Comparison of ENCODE assay signal across 22 cellular contexts in genomic region chr13:21113851-21114306, GRCh38. TPM values are rescaled to one million over a fixed set of nuclear protein-coding genes. Genes with fewer than 3 reads are reported as not detected.
DNase-seq lines count a peak whose midpoint lies in the region; ATAC-seq, FAIRE-seq and TF ChIP-seq lines count a peak whose summit lies in the region.
"Had no signal": no experiment of that assay in that cellular context is flagged by ENCODE, and none has a peak within 500 bp of the region (broad histone marks: within the 10 kb centered on the region; RNA-seq: fewer than 3 reads in every experiment).

No MANE protein-coding gene starts in this region.

- H3K9me3 ChIP-seq in K562 (replicated peaks; ENCODE audit: control insufficient read depth, insufficient read depth, low read depth, low read length): no peaks in the 10 kb centered on the region
- H3K9me3 ChIP-seq: A549, Caco-2 had no signal

- intact Hi-C loops in K562 (cut with micrococcal nuclease): no loop called here

- H3K36me3 ChIP-seq in K562 (ENCODE audit: control insufficient read depth, insufficient read depth, low read length): no peaks in the 10 kb centered on the region

- FAIRE-seq in K562 (lab: Jason Lieb, UNC): no peak
- FAIRE-seq: A549, D721Med, GM12892, GM18507, H54 had no signal

- H4K20me1 ChIP-seq in K562 (replicated peaks; ENCODE audit: control insufficient read depth, insufficient read depth, low read length): no peaks in the 10 kb centered on the region

- H3K27me3 ChIP-seq in K562 (ENCODE audit: control insufficient read depth in 2 of 2, insufficient read depth in 2 of 2, low read length in 2 of 2): no peaks in the 10 kb centered on the region

- no peak for TF ChIP-seq POLR2A in K562 (conservative IDR thresholded peaks at IDR 0.05)

- WGBS in K562 (ENCODE audit: insufficient coverage, low coverage, missing lambda C conversion rate): 49% methylated on average over 11 of the region's 13 CpGs

- no peaks in the 10 kb centered on the region for H3K79me2 ChIP-seq in K562 (ENCODE audit: control insufficient read depth, insufficient read depth, low read length)

- peak; percentile 27 for DNase-seq in activated effector memory CD4-positive, alpha-beta T cell treated with anti-CD3 and anti-CD28 coated beads, Interleukin-2, amount 50 U/mL, for 16 hours
- DNase-seq in activated effector memory CD4-positive, alpha-beta T cell treated with Interleukin-2 at 50 U/mL for 16 hours: no peak
- no peak for DNase-seq in K562 (ENCODE audit: extremely low read depth in 1 of 4, low spot score in 3 of 4)
- DNase-seq in left kidney (ENCODE audit: low read depth, low spot score): peak; percentile 58
- no peak for DNase-seq in GM20000 (ENCODE audit: low spot score)
- DNase-seq in NCI-H226: no peak
- DNase-seq: AML-193; Caco-2; CD4-positive, alpha-beta T cell; DMS79; GDM1; HFFc6 had no signal

- H3K27ac ChIP-seq in K562 (ENCODE audit: extremely low read depth, low read depth, low read length): no peak overlapping the region
- H3K27ac ChIP-seq: 22Rv1, A549, C4-2B, HL-60 had no signal

- no peak for TF ChIP-seq RAD21 in K562 (CRISPR knock-in tag; conservative IDR thresholded peaks at IDR 0.05 in 1 of 2, IDR thresholded peaks at IDR 0.05 in 1 of 2)

- in situ Hi-C loops in K562 (cut with MboI): no loop called here

- no peak for TF ChIP-seq EP300 in K562 (IDR thresholded peaks at IDR 0.05; ENCODE audit: low read length)

- POLR2A ChIA-PET in K562 (lab: Yijun Ruan, JAX): no interaction called here

- H2AFZ ChIP-seq in K562 (ENCODE audit: low read depth, low read length): no peak overlapping the region

- CTCF ChIA-PET in K562 (lab: Yijun Ruan, JAX; ENCODE audit: low intra/inter-chr PET ratio): no interaction called here

- ATAC-seq in K562 (no peak), GM19351 (IDR thresholded peaks at IDR 0.05; ENCODE audit: unreplicated experiment) (no peak)
- ATAC-seq: A549, HCT116 had no signal

- H3K9ac ChIP-seq in K562 (ENCODE audit: insufficient read depth in 1 of 2, low read depth in 2 of 2, low read length in 2 of 2): no peak overlapping the region

- H3K4me1 ChIP-seq in K562 (replicated peaks in 1 of 2; ENCODE audit: control insufficient read depth in 2 of 2, insufficient read depth in 2 of 2, low read length in 2 of 2): peaks cover 0 to 2% of the 10 kb centered on the region in 2 experiments; a peak in 1 of 5 replicates
- H3K4me1 ChIP-seq: A549, Caco-2 had no signal

- H3K4me3 ChIP-seq in K562: no peak overlapping the region
- H3K4me3 ChIP-seq: A549 had no signal

- BruUV-seq in K562 (replicated peaks; lab: Mats Ljungman, UMichigan): no TSS peak

- TF ChIP-seq CTCF in K562 (IDR thresholded peaks at IDR 0.05 in 2 of 3, conservative IDR thresholded peaks at IDR 0.05 in 1 of 3; ENCODE audit: insufficient read depth in 2 of 3, low read depth in 1 of 3, low read length in 3 of 3) (no peak), GM20000 (IDR thresholded peaks at IDR 0.05; ENCODE audit: extremely low read depth, missing control alignments) (no peak)

- no peak overlapping the region for H3K4me2 ChIP-seq in K562 (ENCODE audit: insufficient read depth, low read length)
- H3K4me2 ChIP-seq: A549 had no signal

- H3K9me1 ChIP-seq in K562 (ENCODE audit: control insufficient read depth, insufficient read depth, low read length): no peaks in the 10 kb centered on the region

TF ChIP-seq in K562, 482 proteins besides CTCF, POLR2A, EP300 and RAD21 (continues in another document):
- no peak for TF ChIP-seq SMAD4 (CRISPR knock-in tag; conservative IDR thresholded peaks at IDR 0.05)
- TF ChIP-seq ZNF318 (IDR thresholded peaks at IDR 0.05; ENCODE audit: borderline replicate concordance in 1 of 2, low read depth in 1 of 2): no peak

RNA-seq across cellular contexts. Expression of gene SAP18, which starts 26.0 kb away (rescaled TPM):
- 16.1 and 36.2 TPM in 2 replicates for total RNA-seq in K562 (2011; cell fraction: chromatin; rRNA removed; ENCODE audit: low replicate concordance)
- total RNA-seq in K562 (2011; cell fraction: nucleolus; rRNA removed): 10.8 and 15.3 TPM in 2 replicates
- total RNA-seq in K562 (2011; cell fraction: nucleoplasm; rRNA removed): 28.9 and 42.6 TPM in 2 replicates
- total RNA-seq in K562 (2014; rRNA removed): 26.2 and 38.0 TPM in 2 replicates
- total RNA-seq in K562 (2014; rRNA removed; fragmentation: Illumina TruSeq; extraction: Trizol): 82.9 and 107 TPM in 2 replicates
- total RNA-seq in K562 (2015; rRNA removed; fragmentation: Illumina TruSeq; extraction: Trizol): 57.2 and 58.6 TPM in 2 replicates
- 179 and 180 TPM in 2 replicates for total RNA-seq in K562 (2021)
- 74.1 and 98.6 TPM in 2 replicates for polyA plus RNA-seq in K562 (2011; rRNA removed)
- polyA plus RNA-seq in K562 (2011; cell fraction: cytosol; rRNA removed): 16.2 and 25.3 TPM in 2 replicates
- 10.0 and 19.6 TPM in 2 replicates for polyA plus RNA-seq in K562 (2011; cell fraction: nucleus; rRNA removed)
- polyA plus RNA-seq in K562 (2012): 88.6 and 104 TPM in 2 replicates
- polyA plus RNA-seq in K562 (2014; fragmentation: Illumina TruSeq; extraction: Trizol): 39.6 and 50.3 TPM in 2 replicates
- 100 to 1,000 TPM; 311 to 363 TPM for polyA plus RNA-seq in K562 (2014; fragmentation: Nextera tagmentation; extraction: Ambion mirVana)
- 56.1 and 66.1 TPM in 2 replicates for polyA plus RNA-seq in K562 (2014; rRNA removed)
- 20.8 and 22.9 TPM in 2 replicates for polyA minus RNA-seq in K562 (2011; rRNA and poly(A)+ RNA removed)
- polyA minus RNA-seq in K562 (2011; cell fraction: cytosol; rRNA and poly(A)+ RNA removed): 7.7 and 8.0 TPM in 2 replicates
- polyA minus RNA-seq in K562 (2011; cell fraction: nucleus; rRNA and poly(A)+ RNA removed): 13.1 and 28.0 TPM in 2 replicates

RNA-seq across cellular contexts. Expression of gene LATS2, which starts 52.5 kb away (rescaled TPM):
- total RNA-seq in K562 (2011; cell fraction: chromatin; rRNA removed; ENCODE audit: low replicate concordance): 1.3 and 1.5 TPM in 2 replicates
- 1.1 and 1.3 TPM in 2 replicates for total RNA-seq in K562 (2011; cell fraction: nucleolus; rRNA removed)
- 0.69 and 0.95 TPM in 2 replicates for total RNA-seq in K562 (2011; cell fraction: nucleoplasm; rRNA removed)
- total RNA-seq in K562 (2014; rRNA removed) (0.77 and 0.94 TPM in 2 replicates), K562 (2014; rRNA removed; fragmentation: Illumina TruSeq; extraction: Trizol) (0.76 and 0.96 TPM in 2 replicates), K562 (2015; rRNA removed; fragmentation: Illumina TruSeq; extraction: Trizol) (0.64 and 0.76 TPM in 2 replicates), K562 (2021) (2.4 and 3.7 TPM in 2 replicates)
- polyA plus RNA-seq in K562 (2011; rRNA removed) (0.42 and 0.72 TPM in 2 replicates), K562 (2014; fragmentation: Illumina TruSeq; extraction: Trizol) (0.88 and 1.1 TPM in 2 replicates), K562 (2014; fragmentation: Nextera tagmentation; extraction: Ambion mirVana) (under 1 TPM; 0.18 to 0.21 TPM), K562 (2014; rRNA removed) (0.63 and 1.2 TPM in 2 replicates)
- polyA plus RNA-seq in K562 (2011; cell fraction: cytosol; rRNA removed): 1.1 and 2.0 TPM in 2 replicates
- polyA plus RNA-seq in K562 (2011; cell fraction: nucleus; rRNA removed): 0.65 and 1.1 TPM in 2 replicates
- 0.99 and 1.3 TPM in 2 replicates for polyA plus RNA-seq in K562 (2012)
- polyA minus RNA-seq in K562 (2011; rRNA and poly(A)+ RNA removed): 1.2 and 1.5 TPM in 2 replicates
- 1.1 and 1.2 TPM in 2 replicates for polyA minus RNA-seq in K562 (2011; cell fraction: cytosol; rRNA and poly(A)+ RNA removed)
- polyA minus RNA-seq in K562 (2011; cell fraction: nucleus; rRNA and poly(A)+ RNA removed): 0.81 and 1.9 TPM in 2 replicates

Comparison
In these comparisons a context has a peak if more than half of its experiments do, and no peak if none do; other contexts are left out.
1. DNase-seq: peak in activated effector memory CD4-positive, alpha-beta T cell treated with anti-CD3 and anti-CD28 coated beads, Interleukin-2, amount 50 U/mL, for 16 hours (single experiment) and left kidney (single experiment); none in activated effector memory CD4-positive, alpha-beta T cell treated with Interleukin-2 at 50 U/mL for 16 hours (single experiment), K562 (0 of 4), GM20000 (single experiment) and NCI-H226 (single experiment).